Comparison of ENCODE assay signal across 1 cellular context in genomic region chr4:165656399-165656798, GRCh38.
TF ChIP-seq lines count a peak whose summit lies in the region.

No MANE protein-coding gene starts in this region.

TF ChIP-seq in GM23338, 12 proteins besides CTCF, POLR2A, EP300 and RAD21 (continued from another document):
- no peak for TF ChIP-seq ZNF462 (CRISPR knock-in tag; IDR thresholded peaks at IDR 0.05)
- TF ChIP-seq STAT1 (IDR thresholded peaks at IDR 0.05; ENCODE audit: unreplicated experiment): no peak
- no peak for TF ChIP-seq CREB1 (CRISPR knock-in tag; IDR thresholded peaks at IDR 0.05; ENCODE audit: low read depth)
- TF ChIP-seq NANOG (IDR thresholded peaks at IDR 0.05; ENCODE audit: borderline replicate concordance): no peak
